7 cellular contexts compared by ENCODE assay signal in the genomic region with DNA sequence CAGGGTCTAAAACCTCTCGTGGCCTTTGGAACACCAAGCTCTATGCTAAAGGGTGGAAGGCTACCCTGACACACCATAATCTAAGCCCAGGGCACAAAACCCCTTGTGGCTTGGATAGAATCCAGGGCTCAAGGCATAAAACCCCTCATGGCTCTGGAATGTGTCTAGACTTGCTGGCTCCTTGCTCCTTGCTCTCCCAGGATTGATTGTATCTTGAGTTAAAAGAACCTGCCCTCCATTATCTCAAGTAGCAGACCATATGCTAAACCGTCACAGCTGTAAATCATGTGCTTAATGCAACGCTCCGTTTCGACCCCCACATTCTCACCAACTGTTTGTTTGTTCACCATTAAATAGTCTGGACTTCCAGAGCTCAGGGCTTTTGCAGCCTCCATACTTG.
DNase-seq lines count a peak whose midpoint lies in the region; FAIRE-seq and TF ChIP-seq lines count a peak whose summit lies in the region.
"Not testable (repeated sequence)": the region's sequence is repeated elsewhere in the genome, so short reads cannot be mapped to it uniquely, and the experiment has no call there.

No MANE protein-coding gene starts in this region.

- H3K27me3 Mint-ChIP-seq in astrocyte (ENCODE audit: low read depth, unreplicated experiment), result not testable (repeated sequence)

- H3K9me3 Mint-ChIP-seq in astrocyte (ENCODE audit: unreplicated experiment), result not testable (repeated sequence)

- H3K27ac Mint-ChIP-seq in astrocyte (ENCODE audit: unreplicated experiment), result peak overlapping the region; percentile 96

- H2AFZ ChIP-seq in astrocyte (ENCODE audit: low read depth, low read length), result not testable (repeated sequence)

- H3K27me3 ChIP-seq in SJCRH30; astrocyte (ENCODE audit: insufficient read depth, low read length): not testable (repeated sequence)

- TF ChIP-seq CTCF in astrocyte (IDR thresholded peaks at IDR 0.05; ENCODE audit: insufficient read depth, low read depth, low read length), result not testable (repeated sequence)

- H3K4me3 Mint-ChIP-seq in astrocyte (ENCODE audit: unreplicated experiment), result not testable (repeated sequence)

- H3K36me3 Mint-ChIP-seq in astrocyte (ENCODE audit: low read depth, unreplicated experiment), result not testable (repeated sequence)

- not testable (repeated sequence) for H4K20me1 ChIP-seq in astrocyte (ENCODE audit: insufficient read depth, low read length)

- H3K27ac ChIP-seq in SJCRH30; astrocyte (ENCODE audit: low read depth, low read length): not testable (repeated sequence)
- peak overlapping the region; percentile 5 for H3K27ac ChIP-seq in mesodermal cell (ENCODE audit: low read depth, low read length, severe bottlenecking)

- not testable (repeated sequence) for FAIRE-seq in astrocyte (lab: Jason Lieb, UNC)

- not testable (repeated sequence) for H3K9me3 ChIP-seq in SJCRH30 (replicated peaks); astrocyte (ENCODE audit: insufficient read depth, low read depth, low read length); mesodermal cell (ENCODE audit: control insufficient read depth, low read length)

- not testable (repeated sequence) for H3K79me2 ChIP-seq in astrocyte (ENCODE audit: insufficient read depth, low read length)

- not testable (repeated sequence) for H3K9ac ChIP-seq in astrocyte (ENCODE audit: low read length)

- DNase-seq in DMS 273 treated with DMSO at 0.1 percent for 48 hours (lab: John Stamatoyannopoulos, UW), result peak; percentile 65
- peak; percentile 47 for DNase-seq in HT1080 (ENCODE audit: low read depth)
- peak; percentile 72 to 89 for DNase-seq in NCI-H524 (lab: John Stamatoyannopoulos, UW)
- DNase-seq in SJCRH30, result peak; percentile 27 to 52
- DNase-seq in astrocyte (ENCODE audit: low read depth), result not testable (repeated sequence)
- DNase-seq in islet precursor cell, result peak; percentile 74

- not testable (repeated sequence) for H3K36me3 ChIP-seq in SJCRH30; astrocyte (ENCODE audit: insufficient read depth, low read length); mesodermal cell (ENCODE audit: control insufficient read depth, insufficient read depth, low read length)

- WGBS in mesodermal cell (ENCODE audit: insufficient coverage in 2 of 2), 2 experiments, result 83 to 96% methylated on average over 4 to 5 of the region's 5 CpGs

- H3K4me1 Mint-ChIP-seq in astrocyte (ENCODE audit: low read depth, unreplicated experiment), result peaks cover 27% of the 10 kb centered on the region

- H3K4me2 ChIP-seq in astrocyte (ENCODE audit: low read length), result not testable (repeated sequence)

- H3K4me1 ChIP-seq in SJCRH30; astrocyte (ENCODE audit: insufficient read depth, low read length); mesodermal cell (ENCODE audit: control insufficient read depth, insufficient read depth, low read length, poor library complexity, severe bottlenecking): not testable (repeated sequence)

- not testable (repeated sequence) for H3K4me3 ChIP-seq in SJCRH30; astrocyte (ENCODE audit: insufficient read depth, low read depth, low read length); mesodermal cell (ENCODE audit: extremely low read depth, insufficient read depth, low read length, poor library complexity, severe bottlenecking)
